Comparison of ENCODE assay signal across 5 cellular contexts in the genomic region with DNA sequence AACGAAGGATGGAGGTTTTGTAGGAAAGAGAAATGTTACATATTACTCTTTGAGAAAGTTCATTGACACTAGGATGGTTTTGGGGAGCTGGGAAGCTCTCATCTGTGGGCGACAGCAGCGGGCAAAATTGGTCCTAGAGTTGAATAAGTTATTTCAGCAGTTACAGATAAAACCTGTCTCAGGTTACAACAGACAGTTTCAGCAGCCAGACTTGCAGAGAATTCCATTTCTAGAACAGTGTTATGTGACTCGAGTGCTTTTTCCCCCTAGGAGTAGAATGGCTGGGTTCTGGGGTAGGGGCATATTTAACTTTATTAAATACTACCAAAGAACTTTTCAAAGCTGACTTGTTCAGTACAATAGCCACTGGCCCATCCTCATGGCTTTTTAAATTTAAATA.
"Had no signal": no experiment of that assay in that cellular context is flagged by ENCODE, and none has a peak within 500 bp of the region (broad histone marks: within the 10 kb centered on the region; RNA-seq: fewer than 3 reads in every experiment).

No MANE protein-coding gene starts in this region.

- H3K4me3 Mint-ChIP-seq: GM23338, H9, HFFc6, IgD-negative memory B cell had no signal

- H3K9me3 Mint-ChIP-seq: GM23338 had no signal

- H3K27ac Mint-ChIP-seq: GM23338, H9, HFFc6, IgD-negative memory B cell had no signal

- DNase-seq: H9, HCEC 1CT, HFFc6 had no signal

- H3K4me1 Mint-ChIP-seq: IgD-negative memory B cell had no signal
